ENCODE assay signal across 8 cellular contexts in genomic region chr11:117816151-117816741, GRCh38. TPM values are rescaled to one million over a fixed set of nuclear protein-coding genes. Genes with fewer than 3 reads are reported as not detected.
DNase-seq lines count a peak whose midpoint lies in the region; ATAC-seq and TF ChIP-seq lines count a peak whose summit lies in the region.

No MANE protein-coding gene starts in this region.

- DNase-seq in A673 (ENCODE audit: low spot score) (peak; percentile 54), HEK293T (ENCODE audit: extremely low spot score) (peak; percentile 35), left kidney (ENCODE audit: low read depth, low spot score) (peak; percentile 96), NCI-H1092 treated with DMSO at 0.1 percent for 48 hours (lab: John Stamatoyannopoulos, UW) (no peak), activated gamma-delta T cell (lab: John Stamatoyannopoulos, UW) (no peak), SIG-M5 treated with dmso at 0.1 percent for 504 hours (lab: John Stamatoyannopoulos, UW; ENCODE audit: unreplicated experiment) (no peak)

- no peak overlapping the region for H3K4me3 ChIP-seq in A673 (ENCODE audit: low read depth, low read length, poor library complexity, severe bottlenecking)

- CTCF ChIA-PET in A673 (lab: Charles Lee): interaction anchor here (2.9 to 4.4 kb wide), 3 partner anchors 9 to 390 kb away, joined by 28 to 41 read pairs (median 40); no protein-coding TSS in a partner anchor
- CTCF ChIA-PET in HEK293T (lab: Yijun Ruan, JAX): interaction anchor here (1.0 to 5.5 kb wide), 5 partner anchors 9 to 390 kb away, joined by 3 to 48 read pairs (median 28); no protein-coding TSS in a partner anchor

- ATAC-seq in activated CD4-positive, CD25-positive, alpha-beta regulatory T cell treated with anti-CD3 and anti-CD28 coated beads, Interleukin-2, amount 50 U/mL, for 24 hours: no peak

- no peaks in the 10 kb centered on the region for H3K36me3 ChIP-seq in A673 (ENCODE audit: insufficient read depth, low read length, poor library complexity, severe bottlenecking)

- H3K27ac ChIP-seq in A673 (ENCODE audit: low read depth, low read length, poor library complexity, severe bottlenecking): no peak overlapping the region

- peaks cover 35% of the 10 kb centered on the region for H3K4me1 ChIP-seq in A673 (ENCODE audit: insufficient read depth, low read length, poor library complexity, severe bottlenecking)

- no peaks in the 10 kb centered on the region for H3K36me3 Mint-ChIP-seq in activated naive CD8-positive, alpha-beta T cell

- H3K9me3 ChIP-seq in A673 (ENCODE audit: low read depth, low read length, poor library complexity, severe bottlenecking): no peaks in the 10 kb centered on the region

- TF ChIP-seq CTCF in A673 (conservative IDR thresholded peaks at IDR 0.05; ENCODE audit: low read depth, low read length): no peak

- POLR2A ChIA-PET in A673 (lab: Charles Lee; ENCODE audit: low non-redundant PET): no interaction called here
- POLR2A ChIA-PET in HEK293T (lab: Yijun Ruan, JAX): interaction anchor here (1.6 to 1.9 kb wide), 2 partner anchors 8 to 131 kb away, joined by 4 to 5 read pairs; no protein-coding TSS in a partner anchor

- H3K27me3 Mint-ChIP-seq in activated naive CD8-positive, alpha-beta T cell: no peaks in the 10 kb centered on the region

- H3K27ac Mint-ChIP-seq in activated naive CD8-positive, alpha-beta T cell: peak overlapping the region; percentile 94

- no peaks in the 10 kb centered on the region for H3K27me3 ChIP-seq in A673 (replicated peaks; ENCODE audit: insufficient read depth, low read depth, low read length, poor library complexity)

- intact Hi-C loops in A673 (cut with micrococcal nuclease; ENCODE audit: unreplicated experiment): loop anchor here (2.0 to 5.0 kb wide), 2 partner anchors 389 to 584 kb away; partner anchors contain the start of genes PCSK7 and RNF214

- no TSS peak for BruUV-seq in A673 (replicated peaks; lab: Mats Ljungman, UMichigan)

- peaks cover 55% of the 10 kb centered on the region for H3K4me1 Mint-ChIP-seq in activated naive CD8-positive, alpha-beta T cell (ENCODE audit: low read depth)

- peak overlapping the region; percentile 44 for H3K4me3 Mint-ChIP-seq in activated naive CD8-positive, alpha-beta T cell

- no peaks in the 10 kb centered on the region for H3K9me3 Mint-ChIP-seq in activated naive CD8-positive, alpha-beta T cell (ENCODE audit: low read depth)

TF ChIP-seq in HEK293T, 16 proteins besides CTCF, POLR2A, EP300 and RAD21:
- TF ChIP-seq PKNOX1 (IDR thresholded peaks at IDR 0.05): peak; percentile 80
- TF ChIP-seq TARDBP (IDR thresholded peaks at IDR 0.05): no peak

RNA-seq across cellular contexts. Expression of gene FXYD2, which starts 8.3 kb away (rescaled TPM):
- not detected in 2 replicates for total RNA-seq in A673 (2021)

RNA-seq across cellular contexts. Expression of gene DSCAML1, which starts 19.2 kb away (rescaled TPM):
- not detected in 2 replicates for total RNA-seq in A673 (2021)

Comparison
In these comparisons a context has a peak if more than half of its experiments do, and no peak if none do; other contexts are left out.
1. DNase-seq: peak in A673 (single experiment), HEK293T (single experiment) and left kidney (single experiment); none in NCI-H1092 treated with DMSO at 0.1 percent for 48 hours (single experiment), activated gamma-delta T cell (single experiment) and SIG-M5 treated with dmso at 0.1 percent for 504 hours (single experiment).